Comparison of ENCODE assay signal across 27 cellular contexts in genomic region chr22:38729946-38730345, GRCh38. TPM values are rescaled to one million over a fixed set of nuclear protein-coding genes. Genes with fewer than 3 reads are reported as not detected.
A peak's percentile ranks its signal among the peaks of the same experiment; 100 is the strongest.
DNase-seq lines count a peak whose midpoint lies in the region; ATAC-seq and TF ChIP-seq lines count a peak whose summit lies in the region.
"Had no signal": no experiment of that assay in that cellular context is flagged by ENCODE, and none has a peak within 500 bp of the region (broad histone marks: within the 10 kb centered on the region; RNA-seq: fewer than 3 reads in every experiment).

No MANE protein-coding gene starts in this region.

- no peaks in the 10 kb centered on the region for H3K9me3 ChIP-seq in CD8-positive, alpha-beta memory T cell (ENCODE audit: low read length)
- H3K9me3 ChIP-seq in neutrophil (no peaks in the 10 kb centered on the region), prostate gland (no peaks in the 10 kb centered on the region)
- H3K9me3 ChIP-seq: Peyer's patch, SJSA1, thoracic aorta had no signal

- H3K4me3 ChIP-seq in CD8-positive, alpha-beta memory T cell (ENCODE audit: low read length), result no peak overlapping the region
- no peak overlapping the region for H3K4me3 ChIP-seq in neutrophil (ENCODE audit: low read depth in 1 of 2, low read length in 1 of 2)
- H3K4me3 ChIP-seq in prostate gland, result no peak overlapping the region
- H3K4me3 ChIP-seq: neural progenitor cell, Peyer's patch, SJSA1, skin epidermis, thoracic aorta had no signal

- H3K27me3 Mint-ChIP-seq in activated T-cell treated with anti-CD3 and anti-CD28 coated beads, Interleukin-2, amount 50 U/mL, for 72 hours (ENCODE audit: low read depth), result no peaks in the 10 kb centered on the region
- H3K27me3 Mint-ChIP-seq in CD8-positive, alpha-beta memory T cell, result peaks cover 0 to 9% of the 10 kb centered on the region in 2 donors
- no peaks in the 10 kb centered on the region for H3K27me3 Mint-ChIP-seq in osteocyte (ENCODE audit: unreplicated experiment)
- H3K27me3 Mint-ChIP-seq: activated CD8-positive, alpha-beta memory T cell treated with anti-CD3 and anti-CD28 coated beads, Interleukin-2, amount 10 ng/mL, durations not matched to agents 7 days and 5 days; CD4-positive, CD25-positive, alpha-beta regulatory T cell; stimulated activated memory B cell treated with anti-CD40 and anti-IgM and Interleukin-4, amounts not matched to agents 10 μg/mL and 1 μg/mL and 100 μg/mL, for 72 hours had no signal

- WGBS in prostate gland, result 94% methylated on average over 6 of the region's 6 CpGs

- H3K36me3 Mint-ChIP-seq in activated T-cell treated with anti-CD3 and anti-CD28 coated beads, Interleukin-2, amount 50 U/mL, for 72 hours (ENCODE audit: insufficient read depth in 2 of 2), result peaks cover 7 to 16% of the 10 kb centered on the region in 2 donors
- peaks cover 0 to 94% (median 16%) of the 10 kb centered on the region in 3 donors for H3K36me3 Mint-ChIP-seq in CD8-positive, alpha-beta memory T cell
- H3K36me3 Mint-ChIP-seq in osteocyte (ENCODE audit: unreplicated experiment), result peaks cover 58% of the 10 kb centered on the region

- no peak overlapping the region for H3K27ac ChIP-seq in CD8-positive, alpha-beta memory T cell (ENCODE audit: low read depth, low read length)
- H3K27ac ChIP-seq in angular gyrus (ENCODE audit: low read depth, low read length), result peak overlapping the region; percentile 99
- peak overlapping the region; percentile 79 for H3K27ac ChIP-seq in neutrophil
- H3K27ac ChIP-seq in prostate gland, result no peak overlapping the region
- H3K27ac ChIP-seq: neural progenitor cell, Peyer's patch, SJSA1, skin epidermis, thoracic aorta had no signal

- H3K4me1 ChIP-seq in CD8-positive, alpha-beta memory T cell (ENCODE audit: insufficient read depth, low read length), result peaks cover 4% of the 10 kb centered on the region
- peaks cover 11 to 12% of the 10 kb centered on the region in 2 experiments for H3K4me1 ChIP-seq in neutrophil (ENCODE audit: control insufficient read depth in 1 of 2, insufficient read depth in 1 of 2, low read depth in 1 of 2, low read length in 1 of 2)
- H3K4me1 ChIP-seq in prostate gland (replicated peaks), result peaks cover 8% of the 10 kb centered on the region
- H3K4me1 ChIP-seq: neural progenitor cell, SJSA1 had no signal

- POLR2A ChIA-PET in CD8-positive, alpha-beta memory T cell (lab: Charles Lee), result interaction anchor here (1.2 to 13.9 kb wide), 3 partner anchors 21 to 24 kb away, joined by 4 to 275 read pairs (median 6); partner anchors contain the start of genes GTPBP1 and SUN2

- CTCF ChIA-PET in CD8-positive, alpha-beta memory T cell (lab: Charles Lee), result interaction anchor here (1.5 to 1.6 kb wide), 2 partner anchors 37 to 48 kb away, joined by 4 to 5 read pairs; partner anchors contain the start of gene TOMM22

- peaks cover 59% of the 10 kb centered on the region for H3K36me3 ChIP-seq in CD8-positive, alpha-beta memory T cell (ENCODE audit: insufficient read depth, low read length)
- H3K36me3 ChIP-seq in neutrophil (peaks cover 100% of the 10 kb centered on the region), prostate gland (peaks cover 42% of the 10 kb centered on the region in 2 donors)
- H3K36me3 ChIP-seq: neural progenitor cell had no signal

- peaks cover 15% of the 10 kb centered on the region for H3K4me1 Mint-ChIP-seq in activated T-cell treated with anti-CD3 and anti-CD28 coated beads, Interleukin-2, amount 50 U/mL, for 72 hours (ENCODE audit: low read depth)
- peaks cover 25 to 53% (median 26%) of the 10 kb centered on the region in 3 donors for H3K4me1 Mint-ChIP-seq in CD8-positive, alpha-beta memory T cell
- H3K4me1 Mint-ChIP-seq in osteocyte (ENCODE audit: unreplicated experiment), result peaks cover 40% of the 10 kb centered on the region
- H3K4me1 Mint-ChIP-seq: neural progenitor cell had no signal

- H3K9me3 Mint-ChIP-seq in activated T-cell treated with anti-CD3 and anti-CD28 coated beads, Interleukin-2, amount 50 U/mL, for 72 hours, result no peaks in the 10 kb centered on the region
- H3K9me3 Mint-ChIP-seq in CD8-positive, alpha-beta memory T cell, result no peaks in the 10 kb centered on the region
- H3K9me3 Mint-ChIP-seq in osteocyte (ENCODE audit: unreplicated experiment), result no peaks in the 10 kb centered on the region
- H3K9me3 Mint-ChIP-seq: CD4-positive, CD25-positive, alpha-beta regulatory T cell; neural progenitor cell; stimulated activated memory B cell treated with anti-CD40 and anti-IgM and Interleukin-4, amounts not matched to agents 10 μg/mL and 1 μg/mL and 100 μg/mL, for 72 hours had no signal

- TF ChIP-seq POLR2A in prostate gland (IDR thresholded peaks at IDR 0.05), result no peak

- no peak for ATAC-seq in activated T-cell treated with anti-CD3 and anti-CD28 coated beads, Interleukin-2, amount 50 U/mL, for 72 hours (replicated peaks in 1 of 2)
- ATAC-seq in GM19035 (IDR thresholded peaks at IDR 0.05; ENCODE audit: unreplicated experiment), result no peak
- ATAC-seq: activated CD8-positive, alpha-beta memory T cell treated with anti-CD3 and anti-CD28 coated beads, Interleukin-2, amount 10 ng/mL, durations not matched to agents 7 days and 5 days; stimulated activated memory B cell treated with anti-CD40 and anti-IgM and Interleukin-4, amounts not matched to agents 10 μg/mL and 1 μg/mL and 100 μg/mL, for 72 hours had no signal

- H3K27me3 ChIP-seq in CD8-positive, alpha-beta memory T cell (ENCODE audit: insufficient read depth, low read length, poor library complexity, severe bottlenecking), result no peaks in the 10 kb centered on the region
- no peaks in the 10 kb centered on the region for H3K27me3 ChIP-seq in neutrophil
- H3K27me3 ChIP-seq in prostate gland (replicated peaks; ENCODE audit: insufficient read depth), result no peaks in the 10 kb centered on the region
- H3K27me3 ChIP-seq: neural progenitor cell, Peyer's patch, SJSA1 had no signal

- H3K27ac Mint-ChIP-seq in activated T-cell treated with anti-CD3 and anti-CD28 coated beads, Interleukin-2, amount 50 U/mL, for 72 hours, result peak overlapping the region; percentile 6
- peak overlapping the region in 6 of 8 donors; percentile 27 to 88 (median 54) for H3K27ac Mint-ChIP-seq in CD8-positive, alpha-beta memory T cell
- H3K27ac Mint-ChIP-seq in osteocyte (ENCODE audit: unreplicated experiment), result no peak overlapping the region
- H3K27ac Mint-ChIP-seq: activated CD8-positive, alpha-beta memory T cell treated with anti-CD3 and anti-CD28 coated beads, Interleukin-2, amount 10 ng/mL, durations not matched to agents 7 days and 5 days; neural progenitor cell; stimulated activated memory B cell treated with anti-CD40 and anti-IgM and Interleukin-4, amounts not matched to agents 10 μg/mL and 1 μg/mL and 100 μg/mL, for 72 hours had no signal

- no peak overlapping the region for H3K4me3 Mint-ChIP-seq in activated T-cell treated with anti-CD3 and anti-CD28 coated beads, Interleukin-2, amount 50 U/mL, for 72 hours
- H3K4me3 Mint-ChIP-seq in CD8-positive, alpha-beta memory T cell, result peak overlapping the region in 3 of 7 donors; percentile 12 to 56 (median 41)
- no peak overlapping the region for H3K4me3 Mint-ChIP-seq in osteocyte (ENCODE audit: unreplicated experiment)
- H3K4me3 Mint-ChIP-seq: activated CD8-positive, alpha-beta memory T cell treated with anti-CD3 and anti-CD28 coated beads, Interleukin-2, amount 10 ng/mL, durations not matched to agents 7 days and 5 days; neural progenitor cell; stimulated activated memory B cell treated with anti-CD40 and anti-IgM and Interleukin-4, amounts not matched to agents 10 μg/mL and 1 μg/mL and 100 μg/mL, for 72 hours had no signal

- intact Hi-C loops in prostate gland (cut with DNase I), result loop anchor here (5.0 kb wide), 1 partner anchor 48 kb away; the partner anchor contains the start of gene TOMM22

- TF ChIP-seq CTCF in neutrophil (IDR thresholded peaks at IDR 0.05) (no peak), osteocyte (IDR thresholded peaks at IDR 0.05) (no peak), prostate gland (IDR thresholded peaks at IDR 0.05) (no peak)

- no peak for DNase-seq in activated T-cell treated with anti-CD3 and anti-CD28 coated beads, Interleukin-2, amount 50 U/mL, for 72 hours
- DNase-seq in activated T-cell treated with anti-CD3 and anti-CD28 coated beads, Interleukin-2, amount 50 U/mL, for 48 hours, result no peak
- no peak for DNase-seq in CD8-positive, alpha-beta memory T cell
- DNase-seq in osteocyte (ENCODE audit: extremely low spot score, unreplicated experiment), result no peak
- DNase-seq in prostate gland (ENCODE audit: low spot score), result no peak
- DNase-seq: activated CD8-positive, alpha-beta memory T cell treated with anti-CD3 and anti-CD28 coated beads, Interleukin-2, amount 10 ng/mL, durations not matched to agents 7 days and 5 days; activated effector memory CD4-positive, alpha-beta T cell treated with anti-CD3 and anti-CD28 coated beads, Interleukin-2, amount 50 U/mL, for 16 hours; CD4-positive, CD25-positive, alpha-beta regulatory T cell; cerebellar nuclear complex; DMS53; erythroblast; foreskin fibroblast; GDM1; HCEC 1CT; KG1; NCI-H146; NCI-H524; Peyer's patch; stimulated activated CD4-positive, alpha-beta T cell treated with anti-CD3 and anti-CD28 coated beads, Interleukin-2, amount 100 ng/mL, for 24 hours had no signal

RNA-seq across cellular contexts. Expression of gene GTPBP1, which starts 24.2 kb away (rescaled TPM):
- 100 to 1,000 TPM in 1 of 2 donors, 10 to 100 TPM in 1; 96.8 to 127 TPM for total RNA-seq in activated T-cell treated with anti-CD3 and anti-CD28 coated beads, Interleukin-2, amount 50 U/mL, for 72 hours
- total RNA-seq in CD8-positive, alpha-beta memory T cell, result 10 to 100 TPM; 62.7 to 63.7 TPM
- polyA plus RNA-seq in CD8-positive, alpha-beta memory T cell, result 28.2 TPM
- 67.4 and 68.8 TPM in 2 replicates for total RNA-seq in osteocyte
- total RNA-seq in prostate gland, result 10 to 100 TPM; 61.9 to 74.5 TPM

RNA-seq across cellular contexts. Expression of gene SUN2, which starts 25.9 kb away (rescaled TPM):
- 100 to 1,000 TPM; 175 to 179 TPM for total RNA-seq in activated T-cell treated with anti-CD3 and anti-CD28 coated beads, Interleukin-2, amount 50 U/mL, for 72 hours
- 100 to 1,000 TPM; 168 to 185 TPM for total RNA-seq in CD8-positive, alpha-beta memory T cell
- 753 TPM for polyA plus RNA-seq in CD8-positive, alpha-beta memory T cell
- total RNA-seq in osteocyte (148 and 151 TPM in 2 replicates), prostate gland (100 to 1,000 TPM; 401 to 445 TPM)

RNA-seq across cellular contexts. Expression of gene JOSD1, which starts 29.2 kb away (rescaled TPM):
- 100 to 1,000 TPM; 144 to 161 TPM for total RNA-seq in activated T-cell treated with anti-CD3 and anti-CD28 coated beads, Interleukin-2, amount 50 U/mL, for 72 hours
- 10 to 100 TPM; 86.0 to 96.4 TPM for total RNA-seq in CD8-positive, alpha-beta memory T cell
- polyA plus RNA-seq in CD8-positive, alpha-beta memory T cell, result 9.3 TPM
- total RNA-seq in osteocyte, result 78.6 and 85.5 TPM in 2 replicates
- total RNA-seq in prostate gland, result 10 to 100 TPM; 56.7 to 69.2 TPM

RNA-seq across cellular contexts. Expression of gene TOMM22, which starts 48.2 kb away (rescaled TPM):
- total RNA-seq in activated T-cell treated with anti-CD3 and anti-CD28 coated beads, Interleukin-2, amount 50 U/mL, for 72 hours, result 10 to 100 TPM; 65.4 to 67.1 TPM
- total RNA-seq in CD8-positive, alpha-beta memory T cell, result 100 to 1,000 TPM; 207 to 210 TPM
- 61.4 TPM for polyA plus RNA-seq in CD8-positive, alpha-beta memory T cell
- total RNA-seq in osteocyte, result 60.7 and 61.0 TPM in 2 replicates
- 10 to 100 TPM; 44.5 to 50.8 TPM for total RNA-seq in prostate gland

Comparison
In these comparisons a context has a peak if more than half of its experiments do, and no peak if none do; other contexts are left out.
1. H3K27ac ChIP-seq: peak in angular gyrus (single experiment) and neutrophil (single experiment); none in CD8-positive, alpha-beta memory T cell (single experiment) and prostate gland (0 of 2).